In genomic region chr11:48879256-48879655, GRCh38 we compare ENCODE assay signal across 1 cellular context.
TF ChIP-seq lines count a peak whose summit lies in the region.

No MANE protein-coding gene starts in this region.

TF ChIP-seq in GM23338, 12 proteins besides CTCF, POLR2A, EP300 and RAD21 (continued from another document):
- TF ChIP-seq, protein P1, sequence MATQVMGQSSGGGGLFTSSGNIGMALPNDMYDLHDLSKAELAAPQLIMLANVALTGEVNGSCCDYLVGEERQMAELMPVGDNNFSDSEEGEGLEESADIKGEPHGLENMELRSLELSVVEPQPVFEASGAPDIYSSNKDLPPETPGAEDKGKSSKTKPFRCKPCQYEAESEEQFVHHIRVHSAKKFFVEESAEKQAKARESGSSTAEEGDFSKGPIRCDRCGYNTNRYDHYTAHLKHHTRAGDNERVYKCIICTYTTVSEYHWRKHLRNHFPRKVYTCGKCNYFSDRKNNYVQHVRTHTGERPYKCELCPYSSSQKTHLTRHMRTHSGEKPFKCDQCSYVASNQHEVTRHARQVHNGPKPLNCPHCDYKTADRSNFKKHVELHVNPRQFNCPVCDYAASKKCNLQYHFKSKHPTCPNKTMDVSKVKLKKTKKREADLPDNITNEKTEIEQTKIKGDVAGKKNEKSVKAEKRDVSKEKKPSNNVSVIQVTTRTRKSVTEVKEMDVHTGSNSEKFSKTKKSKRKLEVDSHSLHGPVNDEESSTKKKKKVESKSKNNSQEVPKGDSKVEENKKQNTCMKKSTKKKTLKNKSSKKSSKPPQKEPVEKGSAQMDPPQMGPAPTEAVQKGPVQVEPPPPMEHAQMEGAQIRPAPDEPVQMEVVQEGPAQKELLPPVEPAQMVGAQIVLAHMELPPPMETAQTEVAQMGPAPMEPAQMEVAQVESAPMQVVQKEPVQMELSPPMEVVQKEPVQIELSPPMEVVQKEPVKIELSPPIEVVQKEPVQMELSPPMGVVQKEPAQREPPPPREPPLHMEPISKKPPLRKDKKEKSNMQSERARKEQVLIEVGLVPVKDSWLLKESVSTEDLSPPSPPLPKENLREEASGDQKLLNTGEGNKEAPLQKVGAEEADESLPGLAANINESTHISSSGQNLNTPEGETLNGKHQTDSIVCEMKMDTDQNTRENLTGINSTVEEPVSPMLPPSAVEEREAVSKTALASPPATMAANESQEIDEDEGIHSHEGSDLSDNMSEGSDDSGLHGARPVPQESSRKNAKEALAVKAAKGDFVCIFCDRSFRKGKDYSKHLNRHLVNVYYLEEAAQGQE (IDR thresholded peaks at IDR 0.05; ENCODE audit: unreplicated experiment): no peak
